Comparison of ENCODE assay signal across 1 cellular context in genomic region chr10:72273410-72274212, GRCh38.
TF ChIP-seq lines count a peak whose summit lies in the region.

TSS of gene DDIT4 (plus strand) at chr10:72273924. CDS start at chr10:72274217, 293 bp downstream.

TF ChIP-seq in HepG2, 621 proteins besides CTCF, POLR2A, EP300 and RAD21 (continued from another document and continues in another):
- TF ChIP-seq, protein P1, sequence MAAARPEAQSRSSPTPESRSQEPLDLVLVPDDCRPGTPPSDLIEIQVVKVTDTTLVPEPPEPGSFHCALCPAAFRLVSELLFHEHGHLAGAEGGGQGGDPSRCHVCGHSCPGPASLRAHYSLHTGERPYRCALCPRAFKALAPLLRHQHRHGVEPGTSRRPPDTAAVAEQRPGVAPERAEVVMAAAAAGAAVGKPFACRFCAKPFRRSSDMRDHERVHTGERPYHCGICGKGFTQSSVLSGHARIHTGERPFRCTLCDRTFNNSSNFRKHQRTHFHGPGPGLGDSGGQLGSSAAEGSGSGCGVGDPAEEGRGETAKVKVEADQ (CRISPR knock-in tag; IDR thresholded peaks at IDR 0.05; ENCODE audit: borderline replicate concordance) = 0 out of 2 replicates have a peak, but pooled peaks have one; percentile 28
- peak; percentile 95 for TF ChIP-seq BRCA1 (CRISPR knock-in tag; IDR thresholded peaks at IDR 0.05)
- no peak for TF ChIP-seq CSRNP2 (CRISPR knock-in tag; conservative IDR thresholded peaks at IDR 0.05; ENCODE audit: low read depth)
- TF ChIP-seq, protein P2, sequence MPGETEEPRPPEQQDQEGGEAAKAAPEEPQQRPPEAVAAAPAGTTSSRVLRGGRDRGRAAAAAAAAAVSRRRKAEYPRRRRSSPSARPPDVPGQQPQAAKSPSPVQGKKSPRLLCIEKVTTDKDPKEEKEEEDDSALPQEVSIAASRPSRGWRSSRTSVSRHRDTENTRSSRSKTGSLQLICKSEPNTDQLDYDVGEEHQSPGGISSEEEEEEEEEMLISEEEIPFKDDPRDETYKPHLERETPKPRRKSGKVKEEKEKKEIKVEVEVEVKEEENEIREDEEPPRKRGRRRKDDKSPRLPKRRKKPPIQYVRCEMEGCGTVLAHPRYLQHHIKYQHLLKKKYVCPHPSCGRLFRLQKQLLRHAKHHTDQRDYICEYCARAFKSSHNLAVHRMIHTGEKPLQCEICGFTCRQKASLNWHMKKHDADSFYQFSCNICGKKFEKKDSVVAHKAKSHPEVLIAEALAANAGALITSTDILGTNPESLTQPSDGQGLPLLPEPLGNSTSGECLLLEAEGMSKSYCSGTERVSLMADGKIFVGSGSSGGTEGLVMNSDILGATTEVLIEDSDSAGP (CRISPR knock-in tag; IDR thresholded peaks at IDR 0.05; ENCODE audit: borderline replicate concordance) = peak; percentile 61
- no peak for TF ChIP-seq NONO (IDR thresholded peaks at IDR 0.05)
- peak; percentile 98 for TF ChIP-seq NONO (CRISPR knock-in tag; conservative IDR thresholded peaks at IDR 0.05)
- TF ChIP-seq WIZ (CRISPR knock-in tag; IDR thresholded peaks at IDR 0.05) = 0 out of 2 replicates have a peak, but pooled peaks have one; percentile 60
- TF ChIP-seq ZNF329 (CRISPR knock-in tag; IDR thresholded peaks at IDR 0.05; ENCODE audit: low read depth) = peak; percentile 92
- peak; percentile 29; the same call in 1 of the 2 replicates for TF ChIP-seq ZNF253 (CRISPR knock-in tag; IDR thresholded peaks at IDR 0.05; ENCODE audit: borderline replicate concordance)
- TF ChIP-seq, protein P3, sequence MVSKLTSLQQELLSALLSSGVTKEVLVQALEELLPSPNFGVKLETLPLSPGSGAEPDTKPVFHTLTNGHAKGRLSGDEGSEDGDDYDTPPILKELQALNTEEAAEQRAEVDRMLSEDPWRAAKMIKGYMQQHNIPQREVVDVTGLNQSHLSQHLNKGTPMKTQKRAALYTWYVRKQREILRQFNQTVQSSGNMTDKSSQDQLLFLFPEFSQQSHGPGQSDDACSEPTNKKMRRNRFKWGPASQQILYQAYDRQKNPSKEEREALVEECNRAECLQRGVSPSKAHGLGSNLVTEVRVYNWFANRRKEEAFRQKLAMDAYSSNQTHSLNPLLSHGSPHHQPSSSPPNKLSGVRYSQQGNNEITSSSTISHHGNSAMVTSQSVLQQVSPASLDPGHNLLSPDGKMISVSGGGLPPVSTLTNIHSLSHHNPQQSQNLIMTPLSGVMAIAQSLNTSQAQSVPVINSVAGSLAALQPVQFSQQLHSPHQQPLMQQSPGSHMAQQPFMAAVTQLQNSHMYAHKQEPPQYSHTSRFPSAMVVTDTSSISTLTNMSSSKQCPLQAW (CRISPR knock-in tag; IDR thresholded peaks at IDR 0.05) = peak; percentile 39
- peak; percentile 78 for TF ChIP-seq JARID2 (CRISPR knock-in tag; IDR thresholded peaks at IDR 0.05; ENCODE audit: insufficient replicate concordance)
- peak; percentile 50 for TF ChIP-seq PLSCR1 (CRISPR knock-in tag; IDR thresholded peaks at IDR 0.05; ENCODE audit: borderline replicate concordance)
- TF ChIP-seq LCORL (IDR thresholded peaks at IDR 0.05) = no peak
- peak; percentile 75 for TF ChIP-seq LCORL (CRISPR knock-in tag; IDR thresholded peaks at IDR 0.05)
- TF ChIP-seq ZNF205 (CRISPR knock-in tag; IDR thresholded peaks at IDR 0.05) = peak; percentile 82; the same call in 1 of the 2 replicates
- TF ChIP-seq MTF2 (CRISPR knock-in tag; IDR thresholded peaks at IDR 0.05; ENCODE audit: borderline replicate concordance) = no peak
- peak; percentile 71 for TF ChIP-seq ZGPAT (CRISPR knock-in tag; IDR thresholded peaks at IDR 0.05)
- no peak for TF ChIP-seq SETDB1 (CRISPR knock-in tag; IDR thresholded peaks at IDR 0.05; ENCODE audit: borderline replicate concordance)
- TF ChIP-seq, protein P4, sequence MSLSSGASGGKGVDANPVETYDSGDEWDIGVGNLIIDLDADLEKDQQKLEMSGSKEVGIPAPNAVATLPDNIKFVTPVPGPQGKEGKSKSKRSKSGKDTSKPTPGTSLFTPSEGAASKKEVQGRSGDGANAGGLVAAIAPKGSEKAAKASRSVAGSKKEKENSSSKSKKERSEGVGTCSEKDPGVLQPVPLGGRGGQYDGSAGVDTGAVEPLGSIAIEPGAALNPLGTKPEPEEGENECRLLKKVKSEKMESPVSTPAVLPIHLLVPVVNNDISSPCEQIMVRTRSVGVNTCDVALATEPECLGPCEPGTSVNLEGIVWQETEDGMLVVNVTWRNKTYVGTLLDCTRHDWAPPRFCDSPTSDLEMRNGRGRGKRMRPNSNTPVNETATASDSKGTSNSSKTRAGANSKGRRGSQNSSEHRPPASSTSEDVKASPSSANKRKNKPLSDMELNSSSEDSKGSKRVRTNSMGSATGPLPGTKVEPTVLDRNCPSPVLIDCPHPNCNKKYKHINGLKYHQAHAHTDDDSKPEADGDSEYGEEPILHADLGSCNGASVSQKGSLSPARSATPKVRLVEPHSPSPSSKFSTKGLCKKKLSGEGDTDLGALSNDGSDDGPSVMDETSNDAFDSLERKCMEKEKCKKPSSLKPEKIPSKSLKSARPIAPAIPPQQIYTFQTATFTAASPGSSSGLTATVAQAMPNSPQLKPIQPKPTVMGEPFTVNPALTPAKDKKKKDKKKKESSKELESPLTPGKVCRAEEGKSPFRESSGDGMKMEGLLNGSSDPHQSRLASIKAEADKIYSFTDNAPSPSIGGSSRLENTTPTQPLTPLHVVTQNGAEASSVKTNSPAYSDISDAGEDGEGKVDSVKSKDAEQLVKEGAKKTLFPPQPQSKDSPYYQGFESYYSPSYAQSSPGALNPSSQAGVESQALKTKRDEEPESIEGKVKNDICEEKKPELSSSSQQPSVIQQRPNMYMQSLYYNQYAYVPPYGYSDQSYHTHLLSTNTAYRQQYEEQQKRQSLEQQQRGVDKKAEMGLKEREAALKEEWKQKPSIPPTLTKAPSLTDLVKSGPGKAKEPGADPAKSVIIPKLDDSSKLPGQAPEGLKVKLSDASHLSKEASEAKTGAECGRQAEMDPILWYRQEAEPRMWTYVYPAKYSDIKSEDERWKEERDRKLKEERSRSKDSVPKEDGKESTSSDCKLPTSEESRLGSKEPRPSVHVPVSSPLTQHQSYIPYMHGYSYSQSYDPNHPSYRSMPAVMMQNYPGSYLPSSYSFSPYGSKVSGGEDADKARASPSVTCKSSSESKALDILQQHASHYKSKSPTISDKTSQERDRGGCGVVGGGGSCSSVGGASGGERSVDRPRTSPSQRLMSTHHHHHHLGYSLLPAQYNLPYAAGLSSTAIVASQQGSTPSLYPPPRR (CRISPR knock-in tag; IDR thresholded peaks at IDR 0.05; ENCODE audit: borderline replicate concordance) = peak; percentile 56
- no peak for TF ChIP-seq ZNF850 (CRISPR knock-in tag; conservative IDR thresholded peaks at IDR 0.05)
- TF ChIP-seq ZBTB46 (CRISPR knock-in tag; IDR thresholded peaks at IDR 0.05; ENCODE audit: borderline replicate concordance) = peak; percentile 76; the same call in 1 of the 2 replicates
- TF ChIP-seq ZKSCAN1 (IDR thresholded peaks at IDR 0.05; ENCODE audit: low read length) = 0 out of 2 replicates have a peak, but pooled peaks have one; percentile 10
- no peak for TF ChIP-seq ZNF496 (CRISPR knock-in tag; IDR thresholded peaks at IDR 0.05; ENCODE audit: insufficient replicate concordance)
- TF ChIP-seq POLR2G (IDR thresholded peaks at IDR 0.05; ENCODE audit: low read depth, low read length) = peak; percentile 100
- TF ChIP-seq, protein P5, sequence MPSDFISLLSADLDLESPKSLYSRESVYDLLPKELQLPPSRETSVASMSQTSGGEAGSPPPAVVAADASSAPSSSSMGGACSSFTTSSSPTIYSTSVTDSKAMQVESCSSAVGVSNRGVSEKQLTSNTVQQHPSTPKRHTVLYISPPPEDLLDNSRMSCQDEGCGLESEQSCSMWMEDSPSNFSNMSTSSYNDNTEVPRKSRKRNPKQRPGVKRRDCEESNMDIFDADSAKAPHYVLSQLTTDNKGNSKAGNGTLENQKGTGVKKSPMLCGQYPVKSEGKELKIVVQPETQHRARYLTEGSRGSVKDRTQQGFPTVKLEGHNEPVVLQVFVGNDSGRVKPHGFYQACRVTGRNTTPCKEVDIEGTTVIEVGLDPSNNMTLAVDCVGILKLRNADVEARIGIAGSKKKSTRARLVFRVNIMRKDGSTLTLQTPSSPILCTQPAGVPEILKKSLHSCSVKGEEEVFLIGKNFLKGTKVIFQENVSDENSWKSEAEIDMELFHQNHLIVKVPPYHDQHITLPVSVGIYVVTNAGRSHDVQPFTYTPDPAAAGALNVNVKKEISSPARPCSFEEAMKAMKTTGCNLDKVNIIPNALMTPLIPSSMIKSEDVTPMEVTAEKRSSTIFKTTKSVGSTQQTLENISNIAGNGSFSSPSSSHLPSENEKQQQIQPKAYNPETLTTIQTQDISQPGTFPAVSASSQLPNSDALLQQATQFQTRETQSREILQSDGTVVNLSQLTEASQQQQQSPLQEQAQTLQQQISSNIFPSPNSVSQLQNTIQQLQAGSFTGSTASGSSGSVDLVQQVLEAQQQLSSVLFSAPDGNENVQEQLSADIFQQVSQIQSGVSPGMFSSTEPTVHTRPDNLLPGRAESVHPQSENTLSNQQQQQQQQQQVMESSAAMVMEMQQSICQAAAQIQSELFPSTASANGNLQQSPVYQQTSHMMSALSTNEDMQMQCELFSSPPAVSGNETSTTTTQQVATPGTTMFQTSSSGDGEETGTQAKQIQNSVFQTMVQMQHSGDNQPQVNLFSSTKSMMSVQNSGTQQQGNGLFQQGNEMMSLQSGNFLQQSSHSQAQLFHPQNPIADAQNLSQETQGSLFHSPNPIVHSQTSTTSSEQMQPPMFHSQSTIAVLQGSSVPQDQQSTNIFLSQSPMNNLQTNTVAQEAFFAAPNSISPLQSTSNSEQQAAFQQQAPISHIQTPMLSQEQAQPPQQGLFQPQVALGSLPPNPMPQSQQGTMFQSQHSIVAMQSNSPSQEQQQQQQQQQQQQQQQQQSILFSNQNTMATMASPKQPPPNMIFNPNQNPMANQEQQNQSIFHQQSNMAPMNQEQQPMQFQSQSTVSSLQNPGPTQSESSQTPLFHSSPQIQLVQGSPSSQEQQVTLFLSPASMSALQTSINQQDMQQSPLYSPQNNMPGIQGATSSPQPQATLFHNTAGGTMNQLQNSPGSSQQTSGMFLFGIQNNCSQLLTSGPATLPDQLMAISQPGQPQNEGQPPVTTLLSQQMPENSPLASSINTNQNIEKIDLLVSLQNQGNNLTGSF (CRISPR knock-in tag; IDR thresholded peaks at IDR 0.05) = peak; percentile 90
- TF ChIP-seq THAP8 (CRISPR knock-in tag; IDR thresholded peaks at IDR 0.05; ENCODE audit: borderline replicate concordance) = peak; percentile 87; the same call in 1 of the 2 replicates
- peak; percentile 41; the same call in 1 of the 2 replicates for TF ChIP-seq PITX1 (CRISPR knock-in tag; IDR thresholded peaks at IDR 0.05)
- TF ChIP-seq ZNF446 (CRISPR knock-in tag; IDR thresholded peaks at IDR 0.05) = peak; percentile 79; the same call in 1 of the 2 replicates
- TF ChIP-seq NR1H2 (CRISPR knock-in tag; IDR thresholded peaks at IDR 0.05; ENCODE audit: borderline replicate concordance, low read depth) = peak; percentile 55; the same call in 1 of the 2 replicates
- no peak for TF ChIP-seq SOX6 (IDR thresholded peaks at IDR 0.05)
- peak; percentile 54 for TF ChIP-seq SOX6 (CRISPR knock-in tag; IDR thresholded peaks at IDR 0.05)
